Comparison of ENCODE assay signal across 16 cellular contexts in the genomic region with DNA sequence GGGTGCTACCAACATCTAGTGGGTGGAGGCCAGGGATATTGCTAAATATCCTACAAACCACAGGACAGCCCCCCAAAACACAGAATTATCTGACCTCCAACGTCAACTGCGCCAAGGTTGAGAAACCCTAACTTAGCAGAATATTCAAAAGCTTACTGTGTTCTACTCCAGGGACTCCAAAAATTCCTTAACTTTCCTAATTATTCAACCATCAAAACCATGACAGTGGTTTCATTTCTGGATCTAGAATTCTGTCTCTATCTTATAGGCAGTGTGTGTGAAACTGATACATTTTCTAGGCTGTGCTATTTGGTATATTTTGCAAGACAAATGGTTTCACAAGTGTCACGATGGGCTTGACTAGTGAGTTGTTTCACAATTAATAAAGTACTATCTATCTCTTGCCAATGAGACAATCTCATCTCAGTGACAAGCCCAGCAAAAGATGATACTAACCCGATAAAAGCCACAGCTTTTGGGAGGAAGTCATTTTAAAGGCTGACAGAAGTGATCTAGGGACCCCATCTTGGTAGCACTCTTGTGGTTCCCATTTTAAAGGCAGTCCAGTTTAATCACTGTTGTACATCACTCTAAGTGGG. TPM values are rescaled to one million over a fixed set of nuclear protein-coding genes. Genes with fewer than 3 reads are reported as not detected.
DNase-seq lines count a peak whose midpoint lies in the region; ATAC-seq and TF ChIP-seq lines count a peak whose summit lies in the region.
"Had no signal": no experiment of that assay in that cellular context is flagged by ENCODE, and none has a peak within 500 bp of the region (broad histone marks: within the 10 kb centered on the region; RNA-seq: fewer than 3 reads in every experiment).

No MANE protein-coding gene starts in this region.

- H3K9me3 Mint-ChIP-seq in activated T-cell treated with anti-CD3 and anti-CD28 coated beads, Interleukin-2, amount 50 U/mL, for 24 hours: no peaks in the 10 kb centered on the region
- H3K9me3 Mint-ChIP-seq in activated naive CD8-positive, alpha-beta T cell treated with anti-CD3 and anti-CD28 coated beads, Interleukin-2, amount 50 U/mL, for 24 hours: no peaks in the 10 kb centered on the region
- H3K9me3 Mint-ChIP-seq: activated naive CD4-positive, alpha-beta T cell treated with anti-CD3 and anti-CD28 coated beads, Interleukin-2, amount 10 ng/mL, durations not matched to agents 7 days and 5 days had no signal

- H3K27me3 Mint-ChIP-seq in activated T-cell treated with anti-CD3 and anti-CD28 coated beads, Interleukin-2, amount 50 U/mL, for 24 hours: no peaks in the 10 kb centered on the region
- no peaks in the 10 kb centered on the region for H3K27me3 Mint-ChIP-seq in activated naive CD8-positive, alpha-beta T cell treated with anti-CD3 and anti-CD28 coated beads, Interleukin-2, amount 50 U/mL, for 24 hours
- H3K27me3 Mint-ChIP-seq: activated naive CD4-positive, alpha-beta T cell treated with anti-CD3 and anti-CD28 coated beads, Interleukin-2, amount 10 ng/mL, durations not matched to agents 7 days and 5 days had no signal

- peaks cover 93% of the 10 kb centered on the region for H3K36me3 Mint-ChIP-seq in activated T-cell treated with anti-CD3 and anti-CD28 coated beads, Interleukin-2, amount 50 U/mL, for 24 hours (ENCODE audit: low read depth)
- H3K36me3 Mint-ChIP-seq in activated naive CD8-positive, alpha-beta T cell treated with anti-CD3 and anti-CD28 coated beads, Interleukin-2, amount 50 U/mL, for 24 hours (ENCODE audit: low read depth): peaks cover 53% of the 10 kb centered on the region

- no peak overlapping the region for H3K4me3 Mint-ChIP-seq in activated T-cell treated with anti-CD3 and anti-CD28 coated beads, Interleukin-2, amount 50 U/mL, for 24 hours
- H3K4me3 Mint-ChIP-seq in activated naive CD8-positive, alpha-beta T cell treated with anti-CD3 and anti-CD28 coated beads, Interleukin-2, amount 50 U/mL, for 24 hours: no peak overlapping the region
- H3K4me3 Mint-ChIP-seq: activated naive CD4-positive, alpha-beta T cell treated with anti-CD3 and anti-CD28 coated beads, Interleukin-2, amount 10 ng/mL, durations not matched to agents 7 days and 5 days had no signal

- H3K27ac ChIP-seq in thyroid gland (peak overlapping the region; percentile 56 to 93 (median 89)), right cardiac atrium (ENCODE audit: low read length) (no peak overlapping the region)
- H3K27ac ChIP-seq: esophagus muscularis mucosa had no signal

- H3K4me1 ChIP-seq in thyroid gland: peaks cover 54 to 80% of the 10 kb centered on the region in 2 donors
- no peaks in the 10 kb centered on the region for H3K4me1 ChIP-seq in right cardiac atrium (ENCODE audit: control insufficient read depth, insufficient read depth, low read length)

- TF ChIP-seq POLR2A in NB4 (IDR thresholded peaks at IDR 0.05; ENCODE audit: extremely low read depth, insufficient read length) (no peak), thyroid gland (IDR thresholded peaks at IDR 0.05) (no peak)

- H3K27me3 ChIP-seq in thyroid gland: no peaks in the 10 kb centered on the region
- H3K27me3 ChIP-seq in right cardiac atrium (ENCODE audit: control insufficient read depth, insufficient read depth): no peaks in the 10 kb centered on the region
- H3K27me3 ChIP-seq: esophagus muscularis mucosa had no signal

- H3K27ac Mint-ChIP-seq in activated T-cell treated with anti-CD3 and anti-CD28 coated beads, Interleukin-2, amount 50 U/mL, for 24 hours: peak overlapping the region; percentile 32
- peak overlapping the region; percentile 28 for H3K27ac Mint-ChIP-seq in activated naive CD8-positive, alpha-beta T cell treated with anti-CD3 and anti-CD28 coated beads, Interleukin-2, amount 50 U/mL, for 24 hours

- peaks cover 3 to 6% of the 10 kb centered on the region in 2 donors for H3K36me3 ChIP-seq in thyroid gland

- peaks cover 37% of the 10 kb centered on the region for H3K4me1 Mint-ChIP-seq in activated T-cell treated with anti-CD3 and anti-CD28 coated beads, Interleukin-2, amount 50 U/mL, for 24 hours (ENCODE audit: low read depth)
- H3K4me1 Mint-ChIP-seq in activated naive CD8-positive, alpha-beta T cell treated with anti-CD3 and anti-CD28 coated beads, Interleukin-2, amount 50 U/mL, for 24 hours: peaks cover 20% of the 10 kb centered on the region

- TF ChIP-seq CTCF in NB4 (IDR thresholded peaks at IDR 0.05; ENCODE audit: low read depth, low read length): no peak
- no peak for TF ChIP-seq CTCF in thyroid gland (IDR thresholded peaks at IDR 0.05)

- H3K9me3 ChIP-seq in thyroid gland (no peaks in the 10 kb centered on the region), right cardiac atrium (ENCODE audit: control insufficient read depth, low read length) (no peaks in the 10 kb centered on the region)
- H3K9me3 ChIP-seq: esophagus muscularis mucosa had no signal

- WGBS in thyroid gland, 2 donors: 76 to 77% methylated on average over 4 of the region's 4 CpGs
- 73% methylated on average over 4 of the region's 4 CpGs for WGBS in right cardiac atrium

- peak; percentile 69 for ATAC-seq in activated naive CD8-positive, alpha-beta T cell treated with anti-CD3 and anti-CD28 coated beads, Interleukin-2, amount 50 U/mL, for 24 hours
- ATAC-seq in GM19395 (IDR thresholded peaks at IDR 0.05; ENCODE audit: unreplicated experiment): no peak
- no peak for ATAC-seq in right cardiac atrium

- intact Hi-C loops in thyroid gland (cut with DNase I) (no loop called here), right cardiac atrium (cut with DNase I) (no loop called here)

- no peak for DNase-seq in activated T-cell treated with anti-CD3 and anti-CD28 coated beads, Interleukin-2, amount 50 U/mL, for 24 hours
- DNase-seq in activated T-cell treated with anti-CD3 and anti-CD28 coated beads, Interleukin-2, amount 50 U/mL, for 48 hours: no peak
- peak; percentile 76 for DNase-seq in NB4 (ENCODE audit: low read depth)
- DNase-seq in activated naive CD8-positive, alpha-beta T cell treated with anti-CD3 and anti-CD28 coated beads, Interleukin-2, amount 50 U/mL, for 24 hours: no peak
- no peak for DNase-seq in thyroid gland
- DNase-seq in right cardiac atrium: no peak
- no peak for DNase-seq in epidermal melanocyte (ENCODE audit: insufficient read length, low spot score)
- DNase-seq: activated CD4-positive, CD25-positive, alpha-beta regulatory T cell; activated naive CD4-positive, alpha-beta T cell treated with anti-CD3 and anti-CD28 coated beads, Interleukin-2, amount 10 ng/mL, durations not matched to agents 7 days and 5 days; mammary epithelial cell; NCI-H1092 treated with DMSO at 0.1 percent for 48 hours; NCI-H524; SHP77; stimulated activated CD8-positive, alpha-beta memory T cell treated with anti-CD3 and anti-CD28 coated beads, Interleukin-4, amount 100 ng/mL, for 48 hours had no signal

- H3K4me3 ChIP-seq in NB4 (ENCODE audit: low read depth, low read length) (no peak overlapping the region), thyroid gland (replicated peaks in 1 of 3) (no peak overlapping the region), right cardiac atrium (ENCODE audit: low read length) (no peak overlapping the region)
- H3K4me3 ChIP-seq: esophagus muscularis mucosa had no signal

RNA-seq across cellular contexts. Expression of gene TXNDC11, which starts 14.6 kb away (rescaled TPM):
- total RNA-seq in thyroid gland (100 to 1,000 TPM in 3 of 4 donors, 10 to 100 TPM in 1; 77.3 to 135 (median 115) TPM), right cardiac atrium (10 to 100 TPM; 22.0 to 29.4 (median 23.9) TPM)
- 25.8 TPM for polyA plus RNA-seq in right cardiac atrium

RNA-seq across cellular contexts. Expression of gene SNN, which starts 59.8 kb away (rescaled TPM):
- total RNA-seq in thyroid gland (10 to 100 TPM; 31.5 to 50.6 (median 36.3) TPM), right cardiac atrium (10 to 100 TPM; 24.8 to 33.3 (median 26.1) TPM)
- 24.4 TPM for polyA plus RNA-seq in right cardiac atrium
